8 cellular contexts compared by ENCODE assay signal in genomic region chr5:34915139-34915855, GRCh38. TPM values are rescaled to one million over a fixed set of nuclear protein-coding genes. Genes with fewer than 3 reads are reported as not detected.
A peak's percentile ranks its signal among the peaks of the same experiment; 100 is the strongest.
DNase-seq lines count a peak whose midpoint lies in the region; FAIRE-seq and TF ChIP-seq lines count a peak whose summit lies in the region.

Gene BRIX1, plus strand, starts transcription at chr5:34915711. Its CDS starts 28 bp downstream, at chr5:34915739.
Gene RAD1, minus strand, starts transcription at chr5:34915504. Its CDS starts 612 bp downstream, at chr5:34914892.

- H3K4me3 ChIP-seq in MM.1S (ENCODE audit: low read length), result peak within 1 kb of the TSS; percentile 99
- H3K4me3 ChIP-seq in fibroblast of the aortic adventitia (ENCODE audit: low read depth, low read length), result peak within 1 kb of the TSS; percentile 98

- peaks cover 84% of the 10 kb centered on the region for H3K79me2 ChIP-seq in MM.1S (ENCODE audit: low read length)

- peak; percentile 93 for FAIRE-seq in G401.6 (lab: Jason Lieb, UNC)

- H3K9ac ChIP-seq in MM.1S (ENCODE audit: low read length), result peak within 1 kb of the TSS; percentile 99

- H2AFZ ChIP-seq in MM.1S (ENCODE audit: low read length), result peak within 1 kb of the TSS; percentile 88

- no peaks in the 10 kb centered on the region for H3K27me3 ChIP-seq in MM.1S (replicated peaks; ENCODE audit: insufficient read depth, low read length)

- H3K36me3 ChIP-seq in MM.1S (replicated peaks; ENCODE audit: insufficient read depth, low read length), result peaks cover 13% of the 10 kb centered on the region; the same call in 1 of the 2 replicates

- peak within 1 kb of the TSS; percentile 78 for H3K4me2 ChIP-seq in MM.1S (ENCODE audit: low read depth, low read length)

- peaks cover 33% of the 10 kb centered on the region for H3K4me1 Mint-ChIP-seq in nephron progenitor cell
- peaks cover 45% of the 10 kb centered on the region for H3K4me1 Mint-ChIP-seq in stimulated activated naive CD8-positive, alpha-beta T cell treated with anti-CD3 and anti-CD28 coated beads, Interleukin-15, Interleukin-2, amounts not matched to agents 100 ng/mL and 50 ng/mL, for 24 hours (ENCODE audit: low read depth)

- peaks cover 6% of the 10 kb centered on the region; the same call in 1 of the 2 replicates for H4K20me1 ChIP-seq in MM.1S (ENCODE audit: insufficient read depth, low read length)

- no peaks in the 10 kb centered on the region for H3K9me3 ChIP-seq in MM.1S (replicated peaks; ENCODE audit: insufficient read depth, low read length)

- H3K9me2 ChIP-seq in MM.1S (replicated peaks; ENCODE audit: insufficient read depth, low read length), result no peaks in the 10 kb centered on the region

- H3K36me3 Mint-ChIP-seq in nephron progenitor cell (ENCODE audit: low read depth), result peaks cover 33% of the 10 kb centered on the region
- H3K36me3 Mint-ChIP-seq in stimulated activated naive CD8-positive, alpha-beta T cell treated with anti-CD3 and anti-CD28 coated beads, Interleukin-15, Interleukin-2, amounts not matched to agents 100 ng/mL and 50 ng/mL, for 24 hours (ENCODE audit: low read depth), result peaks cover 59% of the 10 kb centered on the region

- no peak for TF ChIP-seq CTCF in MM.1S (IDR thresholded peaks at IDR 0.05; ENCODE audit: low read length)
- no peak for TF ChIP-seq CTCF in fibroblast of the aortic adventitia (IDR thresholded peaks at IDR 0.05; ENCODE audit: insufficient read depth, low read length)
- TF ChIP-seq CTCF in nephron progenitor cell (IDR thresholded peaks at IDR 0.05), result no peak

- H3K4me1 ChIP-seq in MM.1S (ENCODE audit: low read length), result peaks cover 6% of the 10 kb centered on the region; the same call in 1 of the 2 replicates

- peak within 1 kb of the TSS; percentile 50 for H3K27ac Mint-ChIP-seq in nephron progenitor cell
- peak within 1 kb of the TSS; percentile 45 for H3K27ac Mint-ChIP-seq in stimulated activated naive CD8-positive, alpha-beta T cell treated with anti-CD3 and anti-CD28 coated beads, Interleukin-15, Interleukin-2, amounts not matched to agents 100 ng/mL and 50 ng/mL, for 24 hours

- H3K4me3 Mint-ChIP-seq in nephron progenitor cell, result no peak within 1 kb of the TSS
- H3K4me3 Mint-ChIP-seq in stimulated activated naive CD8-positive, alpha-beta T cell treated with anti-CD3 and anti-CD28 coated beads, Interleukin-15, Interleukin-2, amounts not matched to agents 100 ng/mL and 50 ng/mL, for 24 hours, result no peak within 1 kb of the TSS

- H3K27ac ChIP-seq in MM.1S (ENCODE audit: low read length), result peak within 1 kb of the TSS; percentile 76

- H3K27me3 Mint-ChIP-seq in nephron progenitor cell (ENCODE audit: low read depth, poor library complexity), result no peaks in the 10 kb centered on the region
- H3K27me3 Mint-ChIP-seq in stimulated activated naive CD8-positive, alpha-beta T cell treated with anti-CD3 and anti-CD28 coated beads, Interleukin-15, Interleukin-2, amounts not matched to agents 100 ng/mL and 50 ng/mL, for 24 hours, result no peaks in the 10 kb centered on the region

- H3F3A ChIP-seq in MM.1S (ENCODE audit: insufficient read depth, low read length), result peaks cover 11% of the 10 kb centered on the region

- DNase-seq in HCEC 1CT (peak; percentile 99), MM.1S (peak; percentile 98), SHP77 treated with DMSO at 0.1 percent for 48 hours (lab: John Stamatoyannopoulos, UW) (peak; percentile 97), fibroblast of the aortic adventitia (ENCODE audit: low read depth) (peak; percentile 96), nephron progenitor cell (peak; percentile 92)
- peak; percentile 91 for DNase-seq in activated effector memory CD4-positive, alpha-beta T cell treated with Interleukin-2 at 50 U/mL for 16 hours

- H3K9me3 Mint-ChIP-seq in nephron progenitor cell, result no peaks in the 10 kb centered on the region
- H3K9me3 Mint-ChIP-seq in stimulated activated naive CD8-positive, alpha-beta T cell treated with anti-CD3 and anti-CD28 coated beads, Interleukin-15, Interleukin-2, amounts not matched to agents 100 ng/mL and 50 ng/mL, for 24 hours, result no peaks in the 10 kb centered on the region

RNA-seq across cellular contexts. Expression of gene BRIX1, which starts in this region (rescaled TPM):
- 31.3 and 41.9 TPM in 2 replicates for total RNA-seq in fibroblast of the aortic adventitia (ENCODE audit: low replicate concordance)

RNA-seq across cellular contexts. Expression of gene RAD1, which starts in this region (rescaled TPM):
- 14.7 and 38.6 TPM in 2 replicates for total RNA-seq in fibroblast of the aortic adventitia (ENCODE audit: low replicate concordance)

Comparison
In these comparisons a context has a peak if more than half of its experiments do, and no peak if none do; other contexts are left out.
1. Peak in every context shown above with its lines: DNase-seq, H3K4me3 ChIP-seq and H3K27ac ChIP-seq.